In genomic region chr13:78607409-78608253, GRCh38 we compare ENCODE assay signal across 16 cellular contexts. TPM values are rescaled to one million over a fixed set of nuclear protein-coding genes. Genes with fewer than 3 reads are reported as not detected.
A peak's percentile ranks its signal among the peaks of the same experiment; 100 is the strongest.
DNase-seq lines count a peak whose midpoint lies in the region; ATAC-seq and TF ChIP-seq lines count a peak whose summit lies in the region.
"Had no signal": no experiment of that assay in that cellular context is flagged by ENCODE, and none has a peak within 500 bp of the region (broad histone marks: within the 10 kb centered on the region; RNA-seq: fewer than 3 reads in every experiment).

No MANE protein-coding gene starts in this region.

- H4K91ac ChIP-seq in neuronal stem cell (ENCODE audit: low read depth, low read length, poor library complexity), result no peak overlapping the region

- H2BK15ac ChIP-seq in neuronal stem cell (ENCODE audit: low read length), result no peak overlapping the region

- H3K18ac ChIP-seq in neuronal stem cell (ENCODE audit: low read length), result peak overlapping the region; percentile 86

- H4K8ac ChIP-seq in neuronal stem cell (ENCODE audit: low read depth, low read length), result no peak overlapping the region

- WGBS in neuronal stem cell (ENCODE audit: extremely low coverage in 2 of 2, insufficient read length in 2 of 2, insufficient replicate concordance in 1 of 2), 2 donors, result no CpG with 5 or more reads among the region's 42 CpGs

- peaks cover 58 to 94% (median 81%) of the 10 kb centered on the region in 3 experiments for H3K27me3 ChIP-seq in neuronal stem cell (ENCODE audit: control insufficient read depth in 3 of 3, insufficient read depth in 3 of 3, low read depth in 1 of 3, low read length in 3 of 3)

- peak overlapping the region; percentile 31 for H3K4me2 ChIP-seq in neuronal stem cell (ENCODE audit: insufficient read depth, low read length, poor library complexity, severe bottlenecking)

- no peak overlapping the region for H2BK5ac ChIP-seq in neuronal stem cell (ENCODE audit: low read length)

- H3K9me3 ChIP-seq in neuronal stem cell (replicated peaks in 1 of 2; ENCODE audit: control insufficient read depth in 2 of 2, insufficient read depth in 1 of 2, low read depth in 1 of 2, low read length in 2 of 2), result peaks cover 0 to 4% of the 10 kb centered on the region in 2 donors
- H3K9me3 ChIP-seq: SJSA1, transverse colon had no signal

- DNase-seq in NCI-H82 (lab: John Stamatoyannopoulos, UW) (peak; percentile 25), NCI-H82 treated with DMSO at 0.1 percent for 48 hours (lab: John Stamatoyannopoulos, UW; ENCODE audit: unreplicated experiment) (no peak), HFFc6 (no peak), glutamatergic neuron (peak; percentile 50), neuronal stem cell (ENCODE audit: low spot score) (peak; percentile 23), DMS 273 (lab: John Stamatoyannopoulos, UW; ENCODE audit: unreplicated experiment) (no peak), NCI-H2171 treated with DMSO at 0.1 percent for 48 hours (lab: John Stamatoyannopoulos, UW) (no peak)
- DNase-seq: 8988T, activated T-cell treated with anti-CD3 and anti-CD28 coated beads for 4 hours, dorsolateral prefrontal cortex, left colon, transverse colon had no signal

- H3K4me1 ChIP-seq in neuronal stem cell (ENCODE audit: control insufficient read depth in 2 of 2, insufficient read depth in 1 of 2, low read depth in 1 of 2, low read length in 2 of 2), result peaks cover 13 to 19% of the 10 kb centered on the region in 2 donors

- H3K36me3 Mint-ChIP-seq in HFFc6 (ENCODE audit: low read depth) (no peaks in the 10 kb centered on the region), glutamatergic neuron (ENCODE audit: unreplicated experiment) (peaks cover 6% of the 10 kb centered on the region)

- no peak overlapping the region for H2BK12ac ChIP-seq in neuronal stem cell (ENCODE audit: low read length)

- H3K79me1 ChIP-seq in neuronal stem cell (ENCODE audit: low read depth, low read length), result no peaks in the 10 kb centered on the region

- peaks cover 22% of the 10 kb centered on the region for H3K4me1 Mint-ChIP-seq in HFFc6 (ENCODE audit: low read depth)
- peaks cover 52% of the 10 kb centered on the region for H3K4me1 Mint-ChIP-seq in glutamatergic neuron (ENCODE audit: low read depth, unreplicated experiment)

- H3K4me3 Mint-ChIP-seq in HFFc6 (peak overlapping the region; percentile 87), glutamatergic neuron (ENCODE audit: unreplicated experiment) (peak overlapping the region; percentile 72)

- peaks cover 63% of the 10 kb centered on the region for H3K27me3 Mint-ChIP-seq in HFFc6 (ENCODE audit: insufficient read depth)
- H3K27me3 Mint-ChIP-seq in glutamatergic neuron (ENCODE audit: unreplicated experiment), result peaks cover 41% of the 10 kb centered on the region

- H2AFZ ChIP-seq in neuronal stem cell (ENCODE audit: low read length), result peak overlapping the region; percentile 67

- H3K23ac ChIP-seq in neuronal stem cell (ENCODE audit: low read depth, low read length, poor library complexity), result peak overlapping the region; percentile 71

- H2BK120ac ChIP-seq in neuronal stem cell (ENCODE audit: low read depth, low read length), result no peak overlapping the region

- H2AK5ac ChIP-seq in neuronal stem cell (ENCODE audit: low read depth, low read length), result peak overlapping the region; percentile 57

- no peak overlapping the region for H3K27ac ChIP-seq in neuronal stem cell (replicated peaks; ENCODE audit: low read length)
- H3K27ac ChIP-seq: dorsolateral prefrontal cortex, SJSA1, transverse colon had no signal

- H3K27ac Mint-ChIP-seq in HFFc6 (no peak overlapping the region), glutamatergic neuron (ENCODE audit: unreplicated experiment) (no peak overlapping the region)

- H3K9me3 Mint-ChIP-seq in HFFc6 (no peaks in the 10 kb centered on the region; the same call in 1 of the 2 replicates), glutamatergic neuron (ENCODE audit: unreplicated experiment) (peaks cover 28% of the 10 kb centered on the region)

- ATAC-seq in GM19395 (IDR thresholded peaks at IDR 0.05; ENCODE audit: unreplicated experiment), result no peak

- TF ChIP-seq CTCF in HFFc6 (IDR thresholded peaks at IDR 0.05) (no peak), glutamatergic neuron (IDR thresholded peaks at IDR 0.05; ENCODE audit: partially characterized antibody, unreplicated experiment) (no peak)

- H3K36me3 ChIP-seq in neuronal stem cell (replicated peaks in 1 of 2; ENCODE audit: control insufficient read depth in 2 of 2, insufficient read depth in 2 of 2, low read length in 2 of 2), result no peaks in the 10 kb centered on the region
- H3K36me3 ChIP-seq: SJSA1, transverse colon had no signal

- H3K4me3 ChIP-seq in neuronal stem cell (ENCODE audit: low read length in 2 of 2), result no peak overlapping the region
- H3K4me3 ChIP-seq: SJSA1 had no signal

- no peak overlapping the region for H3K4ac ChIP-seq in neuronal stem cell (ENCODE audit: low read length)

- no peak overlapping the region for H3K14ac ChIP-seq in neuronal stem cell (ENCODE audit: low read length)

- H3K9ac ChIP-seq in neuronal stem cell (ENCODE audit: low read depth, low read length, poor library complexity), result no peak overlapping the region

RNA-seq across cellular contexts. Expression of gene POU4F1, which starts 4.3 kb away (rescaled TPM):
- not detected for total RNA-seq in HFFc6 (2021; fragmentation: NEBNext Ultra II Directional; extraction: Animal tissue kit (Norgen Biotek cat#: 25700))
- 125 TPM for total RNA-seq in glutamatergic neuron (ENCODE audit: unreplicated experiment)
- polyA plus RNA-seq in neuronal stem cell (2013, experiment 1 of 2), result 0.04 TPM
- 0.04 TPM for polyA plus RNA-seq in neuronal stem cell (2013, experiment 2 of 2)
- total RNA-seq: astrocyte, fibroblast of villous mesenchyme, SJSA1, transverse colon had no signal

RNA-seq across cellular contexts. Expression of gene OBI1, which starts 51.3 kb away (rescaled TPM):
- total RNA-seq in HFFc6 (2021; fragmentation: NEBNext Ultra II Directional; extraction: Animal tissue kit (Norgen Biotek cat#: 25700)), result 10 to 100 TPM in 4 of 6 experiments, 1 to 10 TPM in 2; 7.4 to 10.6 (median 10.3) TPM
- total RNA-seq in glutamatergic neuron (ENCODE audit: unreplicated experiment), result 16.7 TPM
- 22.0 TPM for polyA plus RNA-seq in neuronal stem cell (2013, experiment 1 of 2)
- polyA plus RNA-seq in neuronal stem cell (2013, experiment 2 of 2), result 22.1 TPM

Comparison
In these comparisons a context has a peak if more than half of its experiments do, and no peak if none do; other contexts are left out.
1. DNase-seq: peak in NCI-H82 (single experiment), glutamatergic neuron (single experiment) and neuronal stem cell (single experiment); none in NCI-H82 treated with DMSO at 0.1 percent for 48 hours (single experiment), HFFc6 (single experiment), DMS 273 (single experiment) and NCI-H2171 treated with DMSO at 0.1 percent for 48 hours (single experiment).
2. RNA of gene POU4F1, which starts 4.3 kb away (total RNA-seq): 125 TPM in glutamatergic neuron (single experiment); not detected in HFFc6; every median in the first group is over 100 times any median in the second.